ENCODE assay signal across 7 cellular contexts in genomic region chr17:1563471-1563785, GRCh38. TPM values are rescaled to one million over a fixed set of nuclear protein-coding genes. Genes with fewer than 3 reads are reported as not detected.
DNase-seq lines count a peak whose midpoint lies in the region; ATAC-seq, FAIRE-seq and TF ChIP-seq lines count a peak whose summit lies in the region.
"Not testable (repeated sequence)": the region's sequence is repeated elsewhere in the genome, so short reads cannot be mapped to it uniquely, and the experiment has no call there.

No MANE protein-coding gene starts in this region.

- H3K4me3 Mint-ChIP-seq in Caco-2 (ENCODE audit: unreplicated experiment): peak overlapping the region; percentile 86
- H3K4me3 Mint-ChIP-seq in T-helper 2 cell treated with Interferon-gamma antibody and Interleukin-4, amounts not matched to agents 5 μg/mL and 100 μg/mL, for 36 hours: peak overlapping the region; percentile 71
- peak overlapping the region; percentile 65 for H3K4me3 Mint-ChIP-seq in activated T-helper 17 cell treated with anti-CD3 and anti-CD28 coated beads, Interleukin-2, amount 50 U/mL, for 72 hours
- peak overlapping the region; percentile 63 for H3K4me3 Mint-ChIP-seq in central memory CD8-positive, alpha-beta T cell
- H3K4me3 Mint-ChIP-seq in osteocyte (ENCODE audit: unreplicated experiment): peak overlapping the region; percentile 61

- not testable (repeated sequence) for DNase-seq in Caco-2; T-helper 2 cell treated with Interferon-gamma antibody and Interleukin-4, amounts not matched to agents 5 μg/mL and 100 μg/mL, for 36 hours (ENCODE audit: low spot score); central memory CD8-positive, alpha-beta T cell (ENCODE audit: low spot score in 2 of 2); HepG2 (ENCODE audit: low spot score); osteocyte (ENCODE audit: extremely low spot score, unreplicated experiment)
- peak; percentile 35 for DNase-seq in NCI-H146 (lab: John Stamatoyannopoulos, UW)

- not testable (repeated sequence) for H3K27me3 Mint-ChIP-seq in Caco-2 (ENCODE audit: insufficient read depth, unreplicated experiment); T-helper 2 cell treated with Interferon-gamma antibody and Interleukin-4, amounts not matched to agents 5 μg/mL and 100 μg/mL, for 36 hours (ENCODE audit: low read depth); activated T-helper 17 cell treated with anti-CD3 and anti-CD28 coated beads, Interleukin-2, amount 50 U/mL, for 72 hours; central memory CD8-positive, alpha-beta T cell; osteocyte (ENCODE audit: unreplicated experiment)

- ATAC-seq in activated T-helper 17 cell treated with anti-CD3 and anti-CD28 coated beads, Interleukin-2, amount 50 U/mL, for 72 hours (replicated peaks); central memory CD8-positive, alpha-beta T cell (replicated peaks; ENCODE audit: extremely low read depth, poor library complexity, severe bottlenecking); HepG2: not testable (repeated sequence)

- intact Hi-C loops in Caco-2 (cut with micrococcal nuclease; ENCODE audit: unreplicated experiment): loop anchor here (5.0 kb wide), 1 partner anchor 34 kb away; no protein-coding TSS in a partner anchor
- intact Hi-C loops in HepG2 (cut with micrococcal nuclease; ENCODE audit: unreplicated experiment): loop anchor here (5.0 kb wide), 1 partner anchor 46 kb away; the partner anchor contains the start of gene INPP5K

- H3K36me3 Mint-ChIP-seq in Caco-2 (ENCODE audit: insufficient read depth, unreplicated experiment): peaks cover 32% of the 10 kb centered on the region
- not testable (repeated sequence) for H3K36me3 Mint-ChIP-seq in T-helper 2 cell treated with Interferon-gamma antibody and Interleukin-4, amounts not matched to agents 5 μg/mL and 100 μg/mL, for 36 hours (ENCODE audit: low read depth); activated T-helper 17 cell treated with anti-CD3 and anti-CD28 coated beads, Interleukin-2, amount 50 U/mL, for 72 hours (ENCODE audit: low read depth); osteocyte (ENCODE audit: unreplicated experiment)
- H3K36me3 Mint-ChIP-seq in central memory CD8-positive, alpha-beta T cell (ENCODE audit: insufficient read depth): peaks cover 18% of the 10 kb centered on the region

- in situ Hi-C loops in HepG2 (cut with HindIII; ENCODE audit: extremely low pct_ligation_motif_present, low pct_unique_long_range_greater_than_20kb): not testable (repeated sequence)

- TF ChIP-seq CTCF in Caco-2 (IDR thresholded peaks at IDR 0.05; ENCODE audit: insufficient read depth in 1 of 2, low read depth in 1 of 2, low read length in 1 of 2, severe bottlenecking in 1 of 2, unreplicated experiment in 1 of 2); HepG2 (CRISPR knock-in tag; IDR thresholded peaks at IDR 0.05); osteocyte (IDR thresholded peaks at IDR 0.05): not testable (repeated sequence)

- H3K4me1 ChIP-seq in Caco-2: not testable (repeated sequence)
- peaks cover 52% of the 10 kb centered on the region for H3K4me1 ChIP-seq in HepG2 (ENCODE audit: insufficient read depth, low read length)

- H3K9ac ChIP-seq in HepG2 (ENCODE audit: insufficient read depth, low read depth, low read length): 0 out of 2 replicates have a peak overlapping the region, but pooled peaks have one; percentile 26

- not testable (repeated sequence) for TF ChIP-seq RAD21 in HepG2 (CRISPR knock-in tag; IDR thresholded peaks at IDR 0.05)

- H3K36me3 ChIP-seq in Caco-2 (ENCODE audit: control insufficient read depth, insufficient read depth, low read length); HepG2 (replicated peaks in 1 of 2; ENCODE audit: control insufficient read depth in 1 of 2, insufficient read depth in 2 of 2, low read length in 2 of 2): not testable (repeated sequence)

- H3K9me3 Mint-ChIP-seq in Caco-2 (ENCODE audit: unreplicated experiment); T-helper 2 cell treated with Interferon-gamma antibody and Interleukin-4, amounts not matched to agents 5 μg/mL and 100 μg/mL, for 36 hours; activated T-helper 17 cell treated with anti-CD3 and anti-CD28 coated beads, Interleukin-2, amount 50 U/mL, for 72 hours; central memory CD8-positive, alpha-beta T cell; osteocyte (ENCODE audit: unreplicated experiment): not testable (repeated sequence)

- H3K4me3 ChIP-seq in Caco-2 (ENCODE audit: low read depth, low read length): not testable (repeated sequence)
- H3K4me3 ChIP-seq in HepG2 (replicated peaks in 1 of 3; ENCODE audit: insufficient read depth in 1 of 3, low read depth in 2 of 3, low read length in 3 of 3): peak overlapping the region; percentile 6 to 63 (median 27); a peak in 4 of 6 replicates

- 4% methylated on average over 15 of the region's 15 CpGs for WGBS in HepG2 (ENCODE audit: low lambda C conversion rate)

- H3K4me1 Mint-ChIP-seq in Caco-2 (ENCODE audit: low read depth, unreplicated experiment): peaks cover 33% of the 10 kb centered on the region
- peaks cover 37% of the 10 kb centered on the region for H3K4me1 Mint-ChIP-seq in T-helper 2 cell treated with Interferon-gamma antibody and Interleukin-4, amounts not matched to agents 5 μg/mL and 100 μg/mL, for 36 hours (ENCODE audit: low read depth)
- H3K4me1 Mint-ChIP-seq in activated T-helper 17 cell treated with anti-CD3 and anti-CD28 coated beads, Interleukin-2, amount 50 U/mL, for 72 hours: peaks cover 27% of the 10 kb centered on the region
- peaks cover 47% of the 10 kb centered on the region for H3K4me1 Mint-ChIP-seq in central memory CD8-positive, alpha-beta T cell
- H3K4me1 Mint-ChIP-seq in osteocyte (ENCODE audit: unreplicated experiment): peaks cover 32% of the 10 kb centered on the region

- H3K27ac ChIP-seq in HepG2 (ENCODE audit: extremely low read length, insufficient read depth, low read length): not testable (repeated sequence)

- H3K27ac Mint-ChIP-seq in Caco-2 (ENCODE audit: unreplicated experiment) (peak overlapping the region; percentile 68), osteocyte (ENCODE audit: unreplicated experiment) (peak overlapping the region; percentile 19)
- H3K27ac Mint-ChIP-seq in T-helper 2 cell treated with Interferon-gamma antibody and Interleukin-4, amounts not matched to agents 5 μg/mL and 100 μg/mL, for 36 hours: peak overlapping the region; percentile 68
- not testable (repeated sequence) for H3K27ac Mint-ChIP-seq in activated T-helper 17 cell treated with anti-CD3 and anti-CD28 coated beads, Interleukin-2, amount 50 U/mL, for 72 hours
- H3K27ac Mint-ChIP-seq in central memory CD8-positive, alpha-beta T cell (ENCODE audit: low read depth): peak overlapping the region; percentile 80

- BruUV-seq in Caco-2 (replicated peaks; lab: Mats Ljungman, UMichigan); HepG2 (replicated peaks; lab: Mats Ljungman, UMichigan): not testable (repeated sequence)

- not testable (repeated sequence) for H4K20me1 ChIP-seq in HepG2 (ENCODE audit: insufficient read depth, low read length)

- FAIRE-seq in HepG2 (lab: Jason Lieb, UNC): not testable (repeated sequence)

- peaks cover 32% of the 10 kb centered on the region for H3K79me2 ChIP-seq in HepG2 (ENCODE audit: insufficient read depth, low read length)

- peak overlapping the region; percentile 93 for H3K4me2 ChIP-seq in HepG2 (ENCODE audit: low read depth, low read length)

- H2AFZ ChIP-seq in HepG2 (ENCODE audit: low read length): not testable (repeated sequence)

- POLR2A ChIA-PET in Caco-2 (lab: Charles Lee); HepG2 (lab: Yijun Ruan, JAX): not testable (repeated sequence)

- not testable (repeated sequence) for TF ChIP-seq POLR2A in HepG2 (IDR thresholded peaks at IDR 0.05; ENCODE audit: insufficient read depth in 1 of 2, low read depth in 2 of 2, low read length in 2 of 2)

- not testable (repeated sequence) for TF ChIP-seq EP300 in HepG2 (IDR thresholded peaks at IDR 0.05; ENCODE audit: low read depth in 2 of 2, low read length in 2 of 2); HepG2 (CRISPR knock-in tag; IDR thresholded peaks at IDR 0.05; ENCODE audit: borderline replicate concordance)

- not testable (repeated sequence) for H3K9me3 ChIP-seq in Caco-2; HepG2 (ENCODE audit: low read length)

- CTCF ChIA-PET in Caco-2 (lab: Charles Lee): interaction anchor here (0.6 to 1.7 kb wide), 2 partner anchors 47 to 66 kb away, joined by 3 to 8 read pairs; partner anchors contain the start of gene INPP5K
- CTCF ChIA-PET in HepG2 (lab: Yijun Ruan, JAX; ENCODE audit: low intra/inter-chr PET ratio, low total read pairs): not testable (repeated sequence)

- H3K27me3 ChIP-seq in Caco-2 (replicated peaks; ENCODE audit: control insufficient read depth, insufficient read depth, low read length); HepG2 (ENCODE audit: control insufficient read depth in 1 of 2, insufficient read depth in 2 of 2, low read length in 2 of 2): not testable (repeated sequence)

RNA-seq across cellular contexts. Expression of gene PITPNA, which starts 0.8 kb away (rescaled TPM):
- total RNA-seq in Caco-2 (2022) (103 and 106 TPM in 2 replicates), HepG2 (2016; rRNA removed; fragmentation: Illumina TruSeq; extraction: Trizol) (14.3 and 15.5 TPM in 2 replicates), osteocyte (65.0 and 71.0 TPM in 2 replicates)
- 10 to 100 TPM; 28.8 to 45.0 TPM for total RNA-seq in activated T-helper 17 cell treated with anti-CD3 and anti-CD28 coated beads, Interleukin-2, amount 50 U/mL, for 72 hours
- total RNA-seq in HepG2 (2016; cell fraction: cytosol; rRNA removed; fragmentation: Illumina TruSeq; extraction: Trizol; ENCODE audit: low read depth): 12.3 and 14.3 TPM in 2 replicates
- 14.3 and 15.2 TPM in 2 replicates for total RNA-seq in HepG2 (2016; cell fraction: insoluble cytoplasmic fraction; rRNA removed; fragmentation: Illumina TruSeq; extraction: Trizol)
- 10.2 and 12.2 TPM in 2 replicates for total RNA-seq in HepG2 (2016; cell fraction: membrane; rRNA removed; fragmentation: Illumina TruSeq; extraction: Trizol)
- total RNA-seq in HepG2 (2016; cell fraction: nucleus; rRNA removed; fragmentation: Illumina TruSeq; extraction: Trizol): 7.5 and 8.0 TPM in 2 replicates
- 20.7 and 23.7 TPM in 2 replicates for polyA plus RNA-seq in HepG2 (2011; rRNA removed)
- polyA plus RNA-seq in HepG2 (2011; cell fraction: cytosol; rRNA removed): 15.2 and 22.5 TPM in 2 replicates
- 21.9 and 25.0 TPM in 2 replicates for polyA plus RNA-seq in HepG2 (2011; cell fraction: nucleus; rRNA removed)
- polyA plus RNA-seq in HepG2 (2012): 23.5 and 27.9 TPM in 2 replicates
- polyA plus RNA-seq in HepG2 (2016; cell fraction: cytosol; fragmentation: Illumina TruSeq; extraction: Trizol; ENCODE audit: low read depth): 13.6 and 17.3 TPM in 2 replicates
- 33.8 and 40.9 TPM in 2 replicates for polyA plus RNA-seq in HepG2 (2016; cell fraction: insoluble cytoplasmic fraction; fragmentation: Illumina TruSeq; extraction: Trizol; ENCODE audit: low read depth)
- 21.2 and 22.5 TPM in 2 replicates for polyA plus RNA-seq in HepG2 (2016; cell fraction: membrane; fragmentation: Illumina TruSeq; extraction: Trizol; ENCODE audit: low read depth)
- polyA plus RNA-seq in HepG2 (2016; cell fraction: nucleus; fragmentation: Illumina TruSeq; extraction: Trizol; ENCODE audit: insufficient read depth, low read depth): 37.8 and 46.2 TPM in 2 replicates
- polyA minus RNA-seq in HepG2 (2011; rRNA and poly(A)+ RNA removed; ENCODE audit: low replicate concordance): 11.3 and 29.3 TPM in 2 replicates
- polyA minus RNA-seq in HepG2 (2011; cell fraction: cytosol; rRNA and poly(A)+ RNA removed): 7.8 and 9.6 TPM in 2 replicates
- polyA minus RNA-seq in HepG2 (2011; cell fraction: nucleus; rRNA and poly(A)+ RNA removed): 6.8 and 7.5 TPM in 2 replicates

RNA-seq across cellular contexts. Expression of gene INPP5K, which starts 47.0 kb away (rescaled TPM):
- total RNA-seq in Caco-2 (2022) (24.1 and 27.3 TPM in 2 replicates), HepG2 (2016; rRNA removed; fragmentation: Illumina TruSeq; extraction: Trizol) (4.3 and 4.8 TPM in 2 replicates), osteocyte (44.5 and 49.4 TPM in 2 replicates)
- total RNA-seq in activated T-helper 17 cell treated with anti-CD3 and anti-CD28 coated beads, Interleukin-2, amount 50 U/mL, for 72 hours: 10 to 100 TPM; 29.9 to 30.4 TPM
- 1.1 and 1.2 TPM in 2 replicates for total RNA-seq in HepG2 (2016; cell fraction: cytosol; rRNA removed; fragmentation: Illumina TruSeq; extraction: Trizol; ENCODE audit: low read depth)
- total RNA-seq in HepG2 (2016; cell fraction: insoluble cytoplasmic fraction; rRNA removed; fragmentation: Illumina TruSeq; extraction: Trizol): 3.0 and 4.9 TPM in 2 replicates
- total RNA-seq in HepG2 (2016; cell fraction: membrane; rRNA removed; fragmentation: Illumina TruSeq; extraction: Trizol): 3.8 TPM in 2 replicates
- total RNA-seq in HepG2 (2016; cell fraction: nucleus; rRNA removed; fragmentation: Illumina TruSeq; extraction: Trizol): 2.6 and 3.9 TPM in 2 replicates
- 9.3 and 9.6 TPM in 2 replicates for polyA plus RNA-seq in HepG2 (2011; rRNA removed)
- polyA plus RNA-seq in HepG2 (2011; cell fraction: cytosol; rRNA removed): 7.3 and 11.5 TPM in 2 replicates
- polyA plus RNA-seq in HepG2 (2011; cell fraction: nucleus; rRNA removed): 14.7 and 18.6 TPM in 2 replicates
- polyA plus RNA-seq in HepG2 (2012): 4.4 and 6.6 TPM in 2 replicates
- polyA plus RNA-seq in HepG2 (2016; cell fraction: cytosol; fragmentation: Illumina TruSeq; extraction: Trizol; ENCODE audit: low read depth): 1.7 and 3.1 TPM in 2 replicates
- polyA plus RNA-seq in HepG2 (2016; cell fraction: insoluble cytoplasmic fraction; fragmentation: Illumina TruSeq; extraction: Trizol; ENCODE audit: low read depth): 3.3 and 4.8 TPM in 2 replicates
- 3.5 and 4.2 TPM in 2 replicates for polyA plus RNA-seq in HepG2 (2016; cell fraction: membrane; fragmentation: Illumina TruSeq; extraction: Trizol; ENCODE audit: low read depth)
- 8.4 and 9.9 TPM in 2 replicates for polyA plus RNA-seq in HepG2 (2016; cell fraction: nucleus; fragmentation: Illumina TruSeq; extraction: Trizol; ENCODE audit: insufficient read depth, low read depth)
- 26.2 and 71.2 TPM in 2 replicates for polyA minus RNA-seq in HepG2 (2011; rRNA and poly(A)+ RNA removed; ENCODE audit: low replicate concordance)
- 6.0 and 7.6 TPM in 2 replicates for polyA minus RNA-seq in HepG2 (2011; cell fraction: cytosol; rRNA and poly(A)+ RNA removed)
- 11.9 and 12.7 TPM in 2 replicates for polyA minus RNA-seq in HepG2 (2011; cell fraction: nucleus; rRNA and poly(A)+ RNA removed)
